Comparison of ENCODE assay signal across 8 cellular contexts in genomic region chr2:237474931-237475703, GRCh38. TPM values are rescaled to one million over a fixed set of nuclear protein-coding genes. Genes with fewer than 3 reads are reported as not detected.
DNase-seq lines count a peak whose midpoint lies in the region; ATAC-seq and TF ChIP-seq lines count a peak whose summit lies in the region.

No MANE protein-coding gene starts in this region.

- no peaks in the 10 kb centered on the region for H3K36me3 Mint-ChIP-seq in CD4-positive, alpha-beta memory T cell
- H3K36me3 Mint-ChIP-seq in activated T-helper 1 cell treated with anti-CD3 and anti-CD28 coated beads, Interleukin-12 subunit alpha, Interleukin-12 subunit beta, Interleukin-2, Interleukin-4 antibody, amounts not matched to agents 30 ng/mL and 10 ng/mL and 1 ng/mL, durations not matched to agents 14 hours and 24 hours and 36 hours (ENCODE audit: low read depth), result no peaks in the 10 kb centered on the region
- no peaks in the 10 kb centered on the region for H3K36me3 Mint-ChIP-seq in natural killer cell

- peaks cover 8% of the 10 kb centered on the region for H3K27me3 ChIP-seq in CD4-positive, alpha-beta memory T cell (ENCODE audit: insufficient read depth, low read length)
- no peaks in the 10 kb centered on the region for H3K27me3 ChIP-seq in PC-3 (ENCODE audit: low read length)

- peak overlapping the region; percentile 84 to 88 (median 87) for H3K4me3 Mint-ChIP-seq in CD4-positive, alpha-beta memory T cell
- H3K4me3 Mint-ChIP-seq in activated T-helper 1 cell treated with anti-CD3 and anti-CD28 coated beads, Interleukin-12 subunit alpha, Interleukin-12 subunit beta, Interleukin-2, Interleukin-4 antibody, amounts not matched to agents 30 ng/mL and 10 ng/mL and 1 ng/mL, durations not matched to agents 14 hours and 24 hours and 36 hours, result peak overlapping the region; percentile 83
- H3K4me3 Mint-ChIP-seq in natural killer cell, result peak overlapping the region; percentile 92

- H3K27ac Mint-ChIP-seq in CD4-positive, alpha-beta memory T cell, result peak overlapping the region in 6 of 7 donors; percentile 40 to 85 (median 76)
- H3K27ac Mint-ChIP-seq in activated T-helper 1 cell treated with anti-CD3 and anti-CD28 coated beads, Interleukin-12 subunit alpha, Interleukin-12 subunit beta, Interleukin-2, Interleukin-4 antibody, amounts not matched to agents 30 ng/mL and 10 ng/mL and 1 ng/mL, durations not matched to agents 14 hours and 24 hours and 36 hours, result peak overlapping the region; percentile 87
- H3K27ac Mint-ChIP-seq in natural killer cell, result peak overlapping the region; percentile 21 to 84

- no peaks in the 10 kb centered on the region for H4K20me1 ChIP-seq in PC-3 (ENCODE audit: low read length)

- peaks cover 3 to 23% of the 10 kb centered on the region in 2 donors for H3K27me3 Mint-ChIP-seq in CD4-positive, alpha-beta memory T cell
- H3K27me3 Mint-ChIP-seq in activated T-helper 1 cell treated with anti-CD3 and anti-CD28 coated beads, Interleukin-12 subunit alpha, Interleukin-12 subunit beta, Interleukin-2, Interleukin-4 antibody, amounts not matched to agents 30 ng/mL and 10 ng/mL and 1 ng/mL, durations not matched to agents 14 hours and 24 hours and 36 hours (ENCODE audit: insufficient read depth), result peaks cover 20% of the 10 kb centered on the region
- H3K27me3 Mint-ChIP-seq in natural killer cell (ENCODE audit: low read depth in 2 of 2), result peaks cover 29 to 32% of the 10 kb centered on the region in 2 donors

- H3K36me3 ChIP-seq in CD4-positive, alpha-beta memory T cell (ENCODE audit: insufficient read depth, low read length), result no peaks in the 10 kb centered on the region
- no peaks in the 10 kb centered on the region for H3K36me3 ChIP-seq in PC-3 (ENCODE audit: low read depth, low read length)

- ATAC-seq in GM19324 (IDR thresholded peaks at IDR 0.05; ENCODE audit: low FRiP score, unreplicated experiment) (peak; percentile 78), HG03460 (IDR thresholded peaks at IDR 0.05; ENCODE audit: unreplicated experiment) (peak; percentile 82), PC-3 (peak; percentile 66), natural killer cell (peak; percentile 89 to 91 (median 90))

- H3K9ac ChIP-seq in PC-3 (ENCODE audit: low read length), result peak overlapping the region; percentile 92

- peaks cover 0 to 13% (median 4%) of the 10 kb centered on the region in 4 donors for H3K4me1 Mint-ChIP-seq in CD4-positive, alpha-beta memory T cell
- peaks cover 12% of the 10 kb centered on the region for H3K4me1 Mint-ChIP-seq in activated T-helper 1 cell treated with anti-CD3 and anti-CD28 coated beads, Interleukin-12 subunit alpha, Interleukin-12 subunit beta, Interleukin-2, Interleukin-4 antibody, amounts not matched to agents 30 ng/mL and 10 ng/mL and 1 ng/mL, durations not matched to agents 14 hours and 24 hours and 36 hours (ENCODE audit: low read depth)
- peaks cover 6 to 17% of the 10 kb centered on the region in 2 donors for H3K4me1 Mint-ChIP-seq in natural killer cell

- intact Hi-C loops in CD4-positive, alpha-beta memory T cell (cut with micrococcal nuclease), result loop anchor here (1.0 kb wide), 2 partner anchors 54 to 390 kb away; partner anchors contain the start of gene COPS8
- intact Hi-C loops in PC-3 (cut with micrococcal nuclease) (loop anchor here (1.0 to 5.0 kb wide), 3 partner anchors 37 to 54 kb away; no protein-coding TSS in a partner anchor), natural killer cell (cut with micrococcal nuclease) (loop anchor here (1.0 kb wide), 1 partner anchor 54 kb away; no protein-coding TSS in a partner anchor)
- intact Hi-C loops in activated T-helper 1 cell treated with anti-CD3 and anti-CD28 coated beads, Interleukin-12 subunit alpha, Interleukin-12 subunit beta, Interleukin-2, Interleukin-4 antibody, amounts not matched to agents 30 ng/mL and 10 ng/mL and 1 ng/mL, durations not matched to agents 14 hours and 24 hours and 36 hours (cut with micrococcal nuclease), result loop anchor here (1.0 kb wide), 6 partner anchors 34 to 390 kb away; partner anchors contain the start of gene COPS8

- TF ChIP-seq CTCF in PC-3 (conservative IDR thresholded peaks at IDR 0.05; ENCODE audit: low read depth, low read length), result peak; percentile 86
- TF ChIP-seq CTCF in fibroblast of mammary gland (conservative IDR thresholded peaks at IDR 0.05; ENCODE audit: control insufficient read depth, insufficient read depth, low read depth, low read length), result peak; percentile 38
- peak; percentile 95 for TF ChIP-seq CTCF in natural killer cell (IDR thresholded peaks at IDR 0.05)

- no TSS peak for BruUV-seq in PC-3 (replicated peaks; lab: Mats Ljungman, UMichigan)

- CTCF ChIA-PET in CD4-positive, alpha-beta memory T cell (lab: Charles Lee; ENCODE audit: partially characterized antibody), result interaction anchor here (0.7 to 7.7 kb wide), 30 partner anchors 9 to 389 kb away, joined by 3 to 381 read pairs (median 4); partner anchors contain the start of genes COL6A3 and COPS8
- CTCF ChIA-PET in PC-3 (lab: Charles Lee), result interaction anchor here (0.6 to 2.0 kb wide), 10 partner anchors 11 to 314 kb away, joined by 3 to 14 read pairs (median 4); no protein-coding TSS in a partner anchor

- POLR2A ChIA-PET in CD4-positive, alpha-beta memory T cell (lab: Charles Lee; ENCODE audit: partially characterized antibody), result interaction anchor here (1.0 to 4.6 kb wide), 7 partner anchors 33 to 390 kb away, joined by 3 to 71 read pairs (median 7); partner anchors contain the start of gene COPS8
- POLR2A ChIA-PET in PC-3 (lab: Charles Lee; ENCODE audit: unreplicated experiment), result interaction anchor here (0.6 to 0.7 kb wide), 4 partner anchors 26 to 86 kb away, joined by 3 to 9 read pairs (median 6); no protein-coding TSS in a partner anchor

- no peaks in the 10 kb centered on the region for H3F3A ChIP-seq in PC-3 (ENCODE audit: low read length, unreplicated experiment)

- H3K9me3 ChIP-seq in CD4-positive, alpha-beta memory T cell (ENCODE audit: control insufficient read depth in 1 of 2, low read length in 2 of 2), result no peaks in the 10 kb centered on the region
- no peaks in the 10 kb centered on the region for H3K9me3 ChIP-seq in PC-3 (ENCODE audit: low read length)

- H3K27ac ChIP-seq in CD4-positive, alpha-beta memory T cell (ENCODE audit: low read depth, low read length), result peak overlapping the region; percentile 37
- H3K27ac ChIP-seq in PC-3 (ENCODE audit: low read length), result peak overlapping the region; percentile 96

- H3K9me2 ChIP-seq in PC-3 (replicated peaks; ENCODE audit: low read length), result no peaks in the 10 kb centered on the region

- no peaks in the 10 kb centered on the region for H3K9me3 Mint-ChIP-seq in CD4-positive, alpha-beta memory T cell
- H3K9me3 Mint-ChIP-seq in activated T-helper 1 cell treated with anti-CD3 and anti-CD28 coated beads, Interleukin-12 subunit alpha, Interleukin-12 subunit beta, Interleukin-2, Interleukin-4 antibody, amounts not matched to agents 30 ng/mL and 10 ng/mL and 1 ng/mL, durations not matched to agents 14 hours and 24 hours and 36 hours, result no peaks in the 10 kb centered on the region
- H3K9me3 Mint-ChIP-seq in natural killer cell, result no peaks in the 10 kb centered on the region

- H3K79me2 ChIP-seq in PC-3 (ENCODE audit: low read length), result no peaks in the 10 kb centered on the region

- peaks cover 12% of the 10 kb centered on the region for H3K4me1 ChIP-seq in CD4-positive, alpha-beta memory T cell (ENCODE audit: insufficient read depth, low read length)
- peaks cover 27% of the 10 kb centered on the region for H3K4me1 ChIP-seq in PC-3 (ENCODE audit: insufficient read depth, low read length)

- H3K4me3 ChIP-seq in CD4-positive, alpha-beta memory T cell (ENCODE audit: low read length in 2 of 2), result peak overlapping the region in 1 of 2 donors; percentile 64
- H3K4me3 ChIP-seq in PC-3 (ENCODE audit: low read length) (peak overlapping the region; percentile 70), fibroblast of mammary gland (ENCODE audit: control insufficient read depth, low read depth, low read length) (peak overlapping the region; percentile 68)

- peak overlapping the region; percentile 96 for H3K4me2 ChIP-seq in PC-3 (ENCODE audit: low read length)

- DNase-seq in CD4-positive, alpha-beta memory T cell, result peak; percentile 63 to 75 (median 69)
- DNase-seq in PC-3 (peak; percentile 66), fibroblast of mammary gland (ENCODE audit: low read depth) (peak; percentile 76), natural killer cell (peak; percentile 78)
- peak; percentile 67 for DNase-seq in activated T-helper 1 cell treated with anti-CD3 and anti-CD28 coated beads, Interleukin-12 subunit alpha, Interleukin-12 subunit beta, Interleukin-2, Interleukin-4 antibody, amounts not matched to agents 30 ng/mL and 10 ng/mL and 1 ng/mL, durations not matched to agents 14 hours and 24 hours and 36 hours (ENCODE audit: low spot score)
- peak; percentile 33 to 77 (median 68) for DNase-seq in stimulated activated naive CD4-positive, alpha-beta T cell (lab: John Stamatoyannopoulos, UW)

- peak overlapping the region; percentile 70 for H2AFZ ChIP-seq in PC-3 (ENCODE audit: low read length)

RNA-seq across cellular contexts. Expression of gene MLPH, which starts 11.9 kb away (rescaled TPM):
- not detected for total RNA-seq in CD4-positive, alpha-beta memory T cell
- polyA plus RNA-seq in CD4-positive, alpha-beta memory T cell, result not detected
- total RNA-seq in PC-3 (2014; rRNA removed), result 201 and 270 TPM in 2 replicates
- total RNA-seq in activated T-helper 1 cell treated with anti-CD3 and anti-CD28 coated beads, Interleukin-12 subunit alpha, Interleukin-12 subunit beta, Interleukin-2, Interleukin-4 antibody, amounts not matched to agents 30 ng/mL and 10 ng/mL and 1 ng/mL, durations not matched to agents 14 hours and 24 hours and 36 hours, result not detected in 2 replicates
- not detected for total RNA-seq in natural killer cell

Comparison
In these comparisons a context has a peak if more than half of its experiments do, and no peak if none do; other contexts are left out.
1. CTCF ChIP-seq: peak in every context shown above with its lines; median percentile 95 in natural killer cell; 86 in PC-3; 38 in fibroblast of mammary gland.
2. RNA of gene MLPH, which starts 11.9 kb away (total RNA-seq): 201 to 270 TPM in PC-3; not detected in CD4-positive, alpha-beta memory T cell, not detected in activated T-helper 1 cell treated with anti-CD3 and anti-CD28 coated beads, Interleukin-12 subunit alpha, Interleukin-12 subunit beta, Interleukin-2, Interleukin-4 antibody, amounts not matched to agents 30 ng/mL and 10 ng/mL and 1 ng/mL, durations not matched to agents 14 hours and 24 hours and 36 hours and not detected in natural killer cell; every median in the first group is over 100 times any median in the second.
3. Peak in every context shown above with its lines, with median percentiles within 50 percentile points of each other: DNase-seq, H3K27ac Mint-ChIP-seq, H3K4me3 Mint-ChIP-seq and ATAC-seq.